ENCODE assay signal across 8 cellular contexts in the genomic region with DNA sequence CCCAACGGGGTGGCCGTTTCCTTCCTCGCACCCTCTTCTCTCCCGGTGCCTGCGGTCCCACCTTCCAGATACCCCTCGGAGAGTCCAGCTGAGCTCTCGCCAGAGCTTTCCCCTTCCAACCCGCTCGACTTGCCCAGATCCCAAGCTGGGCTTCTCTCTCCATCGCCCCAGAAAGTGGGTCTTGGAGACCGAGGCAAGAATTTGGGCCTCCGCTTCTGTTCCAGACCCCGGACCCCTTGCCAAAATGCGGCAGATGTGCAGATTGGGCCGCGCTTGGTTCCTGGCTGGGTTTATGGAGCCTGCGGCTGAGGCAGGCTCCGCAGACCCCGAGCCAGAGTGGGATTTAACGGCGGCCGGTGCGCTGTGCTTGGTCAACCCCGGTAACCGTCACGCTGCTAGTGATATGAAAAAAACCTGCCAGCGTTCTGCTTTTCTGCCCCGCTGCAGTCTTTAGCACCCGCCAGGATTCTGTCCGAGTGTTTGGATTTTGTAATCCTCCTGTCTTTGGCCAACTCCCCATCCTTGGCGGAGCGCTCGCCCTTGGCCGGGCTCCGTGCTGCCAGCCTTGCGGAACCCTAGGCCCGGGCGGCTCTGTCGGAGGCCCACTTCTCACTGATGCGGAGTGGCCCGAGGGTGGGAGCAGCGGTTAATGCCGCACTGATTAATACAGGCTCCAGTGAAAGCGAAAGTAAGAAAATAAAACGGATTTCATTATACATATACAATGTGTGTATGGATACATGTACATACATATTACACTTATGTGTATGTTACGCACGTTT. TPM values are rescaled to one million over a fixed set of nuclear protein-coding genes. Genes with fewer than 3 reads are reported as not detected.
DNase-seq lines count a peak whose midpoint lies in the region; ATAC-seq, FAIRE-seq and TF ChIP-seq lines count a peak whose summit lies in the region.

No MANE protein-coding gene starts in this region.

- peak overlapping the region; percentile 60 to 74 for H3K27ac ChIP-seq in A549
- no peak overlapping the region for H3K27ac ChIP-seq in mesenchymal stem cell (ENCODE audit: low read length, poor library complexity, severe bottlenecking)

- H3K4me2 ChIP-seq in A549 (peak overlapping the region; percentile 94), mesenchymal stem cell (ENCODE audit: low read length, poor library complexity, severe bottlenecking) (peak overlapping the region; percentile 100)

- H2BK5ac ChIP-seq in mesenchymal stem cell (ENCODE audit: low read depth, low read length, poor library complexity, severe bottlenecking) = peak overlapping the region; percentile 51

- H3K4me3 ChIP-seq in A549 (peak overlapping the region; percentile 53), mesenchymal stem cell (ENCODE audit: insufficient read depth in 1 of 2, low read depth in 1 of 2, low read length in 2 of 2) (peak overlapping the region; percentile 65 to 85)

- TF ChIP-seq CTCF in A549 (IDR thresholded peaks at IDR 0.05) = no peak

- H3K27ac Mint-ChIP-seq in activated CD4-positive, alpha-beta memory T cell treated with anti-CD3 and anti-CD28 coated beads, Interleukin-2, amount 10 ng/mL, durations not matched to agents 7 days and 5 days = peak overlapping the region; percentile 96

- H3K4me1 ChIP-seq in A549 (peaks cover 11% of the 10 kb centered on the region; the same call in 2 of the 3 replicates), mesenchymal stem cell (ENCODE audit: control insufficient read depth, insufficient read depth, low read depth, low read length) (peaks cover 8% of the 10 kb centered on the region)

- no peak overlapping the region for H2BK15ac ChIP-seq in mesenchymal stem cell (ENCODE audit: low read depth, poor library complexity, severe bottlenecking)

- H2BK12ac ChIP-seq in mesenchymal stem cell (ENCODE audit: low read length in 2 of 2) = no peak overlapping the region

- DNase-seq in A549 (ENCODE audit: low read depth in 1 of 2, low spot score in 1 of 2) = peak; percentile 38 to 40
- DNase-seq in NCI-H1092 (lab: John Stamatoyannopoulos, UW) = peak; percentile 48
- DNase-seq in activated CD4-positive, alpha-beta memory T cell treated with anti-CD3 and anti-CD28 coated beads, Interleukin-2, amount 10 ng/mL, durations not matched to agents 7 days and 5 days = peak; percentile 63
- DNase-seq in effector CD8-positive, alpha-beta T cell (lab: John Stamatoyannopoulos, UW) = peak; percentile 11
- DNase-seq in mesenchymal stem cell = peak; percentile 59
- peak; percentile 28 for DNase-seq in stimulated activated CD8-positive, alpha-beta memory T cell treated with anti-CD3 and anti-CD28 coated beads, Interleukin-4, amount 100 ng/mL, for 24 hours (ENCODE audit: low read depth)

- peak overlapping the region in 1 of 2 experiments; percentile 30 for H3K4ac ChIP-seq in mesenchymal stem cell (ENCODE audit: low read depth in 1 of 2, low read length in 2 of 2)

- peak overlapping the region in 1 of 2 experiments; percentile 23 for H3K23ac ChIP-seq in mesenchymal stem cell (ENCODE audit: low read length in 2 of 2)

- no peak overlapping the region for H4K91ac ChIP-seq in mesenchymal stem cell (ENCODE audit: low read length)

- peak overlapping the region; percentile 96 for H3K9ac ChIP-seq in mesenchymal stem cell (ENCODE audit: low read length)

- H3K27me3 ChIP-seq in mesenchymal stem cell (ENCODE audit: control insufficient read depth in 1 of 2, insufficient read depth in 1 of 2, low read length in 2 of 2) = peaks cover 0 to 30% of the 10 kb centered on the region in 2 experiments

- no peak for TF ChIP-seq RAD21 in A549 (conservative IDR thresholded peaks at IDR 0.05 in 1 of 2, IDR thresholded peaks at IDR 0.05 in 1 of 2)

- peak; percentile 68 to 79 for ATAC-seq in A549
- peak; percentile 32 for ATAC-seq in GM19023 (IDR thresholded peaks at IDR 0.05; ENCODE audit: unreplicated experiment)
- ATAC-seq in HG02870 (IDR thresholded peaks at IDR 0.05; ENCODE audit: unreplicated experiment) = no peak

- H3K9me3 Mint-ChIP-seq in activated CD4-positive, alpha-beta memory T cell treated with anti-CD3 and anti-CD28 coated beads, Interleukin-2, amount 10 ng/mL, durations not matched to agents 7 days and 5 days = peaks cover 21% of the 10 kb centered on the region

- TF ChIP-seq EP300 in A549 (IDR thresholded peaks at IDR 0.05) = no peak

- H4K8ac ChIP-seq in mesenchymal stem cell (ENCODE audit: low read length) = peak overlapping the region; percentile 42

- H3K79me1 ChIP-seq in mesenchymal stem cell (replicated peaks; ENCODE audit: low read length, poor library complexity, severe bottlenecking) = no peaks in the 10 kb centered on the region

- H3K4me1 Mint-ChIP-seq in activated CD4-positive, alpha-beta memory T cell treated with anti-CD3 and anti-CD28 coated beads, Interleukin-2, amount 10 ng/mL, durations not matched to agents 7 days and 5 days = peaks cover 49% of the 10 kb centered on the region

- H3K36me3 Mint-ChIP-seq in activated CD4-positive, alpha-beta memory T cell treated with anti-CD3 and anti-CD28 coated beads, Interleukin-2, amount 10 ng/mL, durations not matched to agents 7 days and 5 days (ENCODE audit: low read depth) = peaks cover 41% of the 10 kb centered on the region

- H2AFZ ChIP-seq in mesenchymal stem cell (ENCODE audit: low read depth, low read length) = peak overlapping the region; percentile 86

- CTCF ChIA-PET in A549 (lab: Yijun Ruan, JAX) = interaction anchor here (0.9 kb wide), 1 partner anchor 16 kb away, joined by 3 read pairs; no protein-coding TSS in a partner anchor
- CTCF ChIA-PET in activated CD4-positive, alpha-beta memory T cell treated with anti-CD3 and anti-CD28 coated beads, Interleukin-2, amount 10 ng/mL, durations not matched to agents 7 days and 5 days (lab: Charles Lee) = interaction anchor here (1.0 to 4.1 kb wide), 5 partner anchors 26 to 161 kb away, joined by 3 to 19 read pairs (median 4); no protein-coding TSS in a partner anchor

- POLR2A ChIA-PET in A549 (lab: Yijun Ruan, JAX) = interaction anchor here (0.8 to 2.3 kb wide), 5 partner anchors 59 to 159 kb away, joined by 4 to 16 read pairs (median 8); partner anchors contain the start of genes SLFN13 and SLFN5
- POLR2A ChIA-PET in activated CD4-positive, alpha-beta memory T cell treated with anti-CD3 and anti-CD28 coated beads, Interleukin-2, amount 10 ng/mL, durations not matched to agents 7 days and 5 days (lab: Charles Lee) = interaction anchor here (0.6 to 6.0 kb wide), 39 partner anchors 10 to 1172 kb away, joined by 3 to 134 read pairs (median 5); partner anchors contain the start of genes CCL5, PEX12, SLFN12 and SLFN12L

- peak overlapping the region; percentile 3 to 18 for H3K18ac ChIP-seq in mesenchymal stem cell (ENCODE audit: low read depth in 1 of 2, low read length in 2 of 2)

- no peak overlapping the region for H3K14ac ChIP-seq in mesenchymal stem cell (ENCODE audit: low read length in 2 of 2)

- H2AK5ac ChIP-seq in mesenchymal stem cell (ENCODE audit: low read length, severe bottlenecking) = no peak overlapping the region

- H3K36me3 ChIP-seq in mesenchymal stem cell (ENCODE audit: control insufficient read depth in 1 of 2, insufficient read depth in 2 of 2, low read depth in 1 of 2, low read length in 2 of 2) = peaks cover 0 to 3% of the 10 kb centered on the region in 2 experiments

- no peak for TF ChIP-seq POLR2A in A549 (IDR thresholded peaks at IDR 0.05; ENCODE audit: low read length)

- H3K9me3 ChIP-seq in A549 (no peaks in the 10 kb centered on the region), mesenchymal stem cell (ENCODE audit: control insufficient read depth, low read length) (peaks cover 6% of the 10 kb centered on the region)

- FAIRE-seq in A549 (lab: Jason Lieb, UNC) = no peak

- no peaks in the 10 kb centered on the region for H3K27me3 Mint-ChIP-seq in activated CD4-positive, alpha-beta memory T cell treated with anti-CD3 and anti-CD28 coated beads, Interleukin-2, amount 10 ng/mL, durations not matched to agents 7 days and 5 days

- peak overlapping the region; percentile 61 for H2BK120ac ChIP-seq in mesenchymal stem cell (ENCODE audit: low read depth, low read length)

- 6% methylated on average over 47 of the region's 47 CpGs for WGBS in A549 (ENCODE audit: missing lambda C conversion rate)
- 5% methylated on average over 41 of the region's 47 CpGs for WGBS in mesenchymal stem cell

- H3K4me3 Mint-ChIP-seq in activated CD4-positive, alpha-beta memory T cell treated with anti-CD3 and anti-CD28 coated beads, Interleukin-2, amount 10 ng/mL, durations not matched to agents 7 days and 5 days = peak overlapping the region; percentile 97

TF ChIP-seq in A549, 52 proteins besides CTCF, POLR2A, EP300 and RAD21 (continues in another document):
- TF ChIP-seq PHF8 (IDR thresholded peaks at IDR 0.05; ENCODE audit: borderline replicate concordance, low read depth) (no peak), RFX5 (IDR thresholded peaks at IDR 0.05) (no peak), PBX3 (IDR thresholded peaks at IDR 0.05) (no peak)

RNA-seq across cellular contexts. Expression of gene SLFN11, which starts 0.8 kb away (rescaled TPM):
- polyA plus RNA-seq in A549 (2011; rRNA removed) (24.0 and 27.2 TPM in 2 replicates), A549 (2017; fragmentation: RNase III; extraction: RNeasy Plus Mini Kit Qiagen cat#74134 plus additional on column Dnase treatment) (6.9 to 8.2 TPM (median 7.4 TPM) in 3 replicates)
- 6.0 and 6.9 TPM in 2 replicates for polyA plus RNA-seq in A549 (2012; cell fraction: cytosol; rRNA removed)
- polyA plus RNA-seq in A549 (2012; cell fraction: nucleus; rRNA removed) = 6.9 and 8.9 TPM in 2 replicates
- polyA minus RNA-seq in A549 (2011; rRNA and poly(A)+ RNA removed) = 27.4 and 33.3 TPM in 2 replicates
- total RNA-seq in activated CD4-positive, alpha-beta memory T cell treated with anti-CD3 and anti-CD28 coated beads, Interleukin-2, amount 10 ng/mL, durations not matched to agents 7 days and 5 days = 10 to 100 TPM; 67.5 to 72.6 TPM
- polyA plus RNA-seq in mesenchymal stem cell (2013, experiment 1 of 2) = 4.6 TPM
- 4.6 TPM for polyA plus RNA-seq in mesenchymal stem cell (2013, experiment 2 of 2)

RNA-seq across cellular contexts. Expression of gene SLFN12, which starts 58.1 kb away (rescaled TPM):
- polyA plus RNA-seq in A549 (2011; rRNA removed) = 0.16 and 0.23 TPM in 2 replicates
- 0.05 and 0.08 TPM in 2 replicates for polyA plus RNA-seq in A549 (2012; cell fraction: cytosol; rRNA removed)
- polyA plus RNA-seq in A549 (2012; cell fraction: nucleus; rRNA removed) = 0.16 and 0.24 TPM in 2 replicates
- polyA plus RNA-seq in A549 (2017; fragmentation: RNase III; extraction: RNeasy Plus Mini Kit Qiagen cat#74134 plus additional on column Dnase treatment) = 0.08 to 0.12 TPM (median 0.09 TPM) in 3 replicates
- polyA minus RNA-seq in A549 (2011; rRNA and poly(A)+ RNA removed) = 0.24 TPM in 1 of 2 replicates, not detected in the other
- total RNA-seq in activated CD4-positive, alpha-beta memory T cell treated with anti-CD3 and anti-CD28 coated beads, Interleukin-2, amount 10 ng/mL, durations not matched to agents 7 days and 5 days = 10 to 100 TPM; 22.7 to 23.1 TPM
- 10.4 TPM for polyA plus RNA-seq in mesenchymal stem cell (2013, experiment 1 of 2)
- 10.2 TPM for polyA plus RNA-seq in mesenchymal stem cell (2013, experiment 2 of 2)

Comparison
In these comparisons a context has a peak if more than half of its experiments do, and no peak if none do; other contexts are left out.
1. DNase-seq: peak in every context shown above with its lines; median percentile 63 in activated CD4-positive, alpha-beta memory T cell treated with anti-CD3 and anti-CD28 coated beads, Interleukin-2, amount 10 ng/mL, durations not matched to agents 7 days and 5 days; 59 in mesenchymal stem cell; 48 in NCI-H1092; 39 in A549; 28 in stimulated activated CD8-positive, alpha-beta memory T cell treated with anti-CD3 and anti-CD28 coated beads, Interleukin-4, amount 100 ng/mL, for 24 hours; 11 in effector CD8-positive, alpha-beta T cell.